ENCODE assay signal across 1 cellular context in genomic region chr1:169367096-169367685, GRCh38.
A peak's percentile ranks its signal among the peaks of the same experiment; 100 is the strongest.
TF ChIP-seq lines count a peak whose summit lies in the region.

No MANE protein-coding gene starts in this region.

TF ChIP-seq in K562, 482 proteins besides CTCF, POLR2A, EP300 and RAD21 (continued from another document and continues in another):
- no peak for TF ChIP-seq ARID4B (CRISPR knock-in tag; IDR thresholded peaks at IDR 0.05)
- TF ChIP-seq GATAD2A (IDR thresholded peaks at IDR 0.05) = 0 out of 2 replicates have a peak, but pooled peaks have one; percentile 4
- no peak for TF ChIP-seq SIX5 (IDR thresholded peaks at IDR 0.05; ENCODE audit: borderline replicate concordance in 1 of 2, insufficient read depth in 1 of 2, low read depth in 1 of 2, low read length in 2 of 2)
- no peak for TF ChIP-seq CBX2 (IDR thresholded peaks at IDR 0.05; ENCODE audit: insufficient read depth, low read length, poor library complexity, severe bottlenecking)
- no peak for TF ChIP-seq PHF8 (IDR thresholded peaks at IDR 0.05; ENCODE audit: borderline replicate concordance, low read length)
- TF ChIP-seq KLF13 (tag; IDR thresholded peaks at IDR 0.05; ENCODE audit: borderline replicate concordance, low read depth) = no peak
- no peak for TF ChIP-seq ZNF133 (CRISPR knock-in tag; IDR thresholded peaks at IDR 0.05)
- no peak for TF ChIP-seq SMARCC2 (IDR thresholded peaks at IDR 0.05; ENCODE audit: low read depth)
- no peak for TF ChIP-seq ZNF280B (CRISPR knock-in tag; IDR thresholded peaks at IDR 0.05)
- TF ChIP-seq TARDBP (IDR thresholded peaks at IDR 0.05) = no peak
- 0 out of 2 replicates have a peak, but pooled peaks have one; percentile 23 for TF ChIP-seq ATF6 (CRISPR knock-in tag; IDR thresholded peaks at IDR 0.05)
- TF ChIP-seq TEAD4 (IDR thresholded peaks at IDR 0.05; ENCODE audit: low read length) = no peak
- no peak for TF ChIP-seq TEAD4 (CRISPR knock-in tag; IDR thresholded peaks at IDR 0.05; ENCODE audit: borderline replicate concordance)
- no peak for TF ChIP-seq HOXB6 (CRISPR knock-in tag; IDR thresholded peaks at IDR 0.05; ENCODE audit: borderline replicate concordance)
- TF ChIP-seq NFATC3 (IDR thresholded peaks at IDR 0.05) = no peak
- no peak for TF ChIP-seq ATF7 (IDR thresholded peaks at IDR 0.05)
- no peak for TF ChIP-seq AFF4 (CRISPR knock-in tag; IDR thresholded peaks at IDR 0.05)
- TF ChIP-seq TFE3 (CRISPR knock-in tag; IDR thresholded peaks at IDR 0.05) = no peak
- no peak for TF ChIP-seq ZNF584 (CRISPR knock-in tag; IDR thresholded peaks at IDR 0.05; ENCODE audit: low read depth)
- no peak for TF ChIP-seq TAF9B (IDR thresholded peaks at IDR 0.05; ENCODE audit: partially characterized antibody)
- peak; percentile 69 for TF ChIP-seq PRDM10 (IDR thresholded peaks at IDR 0.05; ENCODE audit: partially characterized antibody)
- TF ChIP-seq ZNF407 (IDR thresholded peaks at IDR 0.05; ENCODE audit: low read depth) = peak; percentile 55; the same call in 1 of the 2 replicates
- no peak for TF ChIP-seq ZNF668 (CRISPR knock-in tag; IDR thresholded peaks at IDR 0.05)
- no peak for TF ChIP-seq TCFL5 (CRISPR knock-in tag; conservative IDR thresholded peaks at IDR 0.05)
